In genomic region chr15:79168922-79169322, GRCh38 we compare ENCODE assay signal across 1 cellular context.
TF ChIP-seq lines count a peak whose summit lies in the region.

No MANE protein-coding gene starts in this region.

TF ChIP-seq in WTC11, 78 proteins besides CTCF, POLR2A, EP300 and RAD21 (continued from another document):
- TF ChIP-seq STAT6 (CRISPR knock-in tag; conservative IDR thresholded peaks at IDR 0.05; ENCODE audit: low read depth) (no peak), E2F5 (CRISPR knock-in tag; IDR thresholded peaks at IDR 0.05) (no peak), NR2C2 (CRISPR knock-in tag; IDR thresholded peaks at IDR 0.05) (no peak), KAT7 (CRISPR knock-in tag; IDR thresholded peaks at IDR 0.05; ENCODE audit: borderline replicate concordance) (no peak), SP1 (CRISPR knock-in tag; conservative IDR thresholded peaks at IDR 0.05) (no peak)
TF ChIP-seq in WTC11: peak in this region for 0.
